In genomic region chr5:121350493-121350892, GRCh38 we compare ENCODE assay signal across 21 cellular contexts.
DNase-seq lines count a peak whose midpoint lies in the region; TF ChIP-seq lines count a peak whose summit lies in the region.
"Had no signal": no experiment of that assay in that cellular context is flagged by ENCODE, and none has a peak within 500 bp of the region (broad histone marks: within the 10 kb centered on the region; RNA-seq: fewer than 3 reads in every experiment).

No MANE protein-coding gene starts in this region.

- H3K27me3 ChIP-seq in adipocyte (replicated peaks; ENCODE audit: control insufficient read depth, insufficient read depth, low read length) = no peaks in the 10 kb centered on the region
- no peaks in the 10 kb centered on the region for H3K27me3 ChIP-seq in effector memory CD4-positive, alpha-beta T cell (replicated peaks; ENCODE audit: control insufficient read depth, insufficient read depth, low read length, poor library complexity, severe bottlenecking)
- H3K27me3 ChIP-seq: gastroesophageal sphincter had no signal

- no peaks in the 10 kb centered on the region for H3K4me1 ChIP-seq in adipocyte (ENCODE audit: control insufficient read depth, insufficient read depth, low read length)
- no peaks in the 10 kb centered on the region for H3K4me1 ChIP-seq in effector memory CD4-positive, alpha-beta T cell (ENCODE audit: control insufficient read depth, insufficient read depth, low read length, poor library complexity, severe bottlenecking)
- H3K4me1 ChIP-seq: gastroesophageal sphincter, prostate gland had no signal

- no peaks in the 10 kb centered on the region for H3K27me3 Mint-ChIP-seq in type B pancreatic cell
- H3K27me3 Mint-ChIP-seq: CD4-positive, alpha-beta memory T cell had no signal

- TF ChIP-seq CTCF in AG09319 (IDR thresholded peaks at IDR 0.05; ENCODE audit: low read depth, low read length) (no peak), type B pancreatic cell (conservative IDR thresholded peaks at IDR 0.05) (no peak)

- no peaks in the 10 kb centered on the region for H3K36me3 Mint-ChIP-seq in type B pancreatic cell
- H3K36me3 Mint-ChIP-seq: CD4-positive, alpha-beta memory T cell; WTC11 had no signal

- no peak overlapping the region for H3K27ac Mint-ChIP-seq in type B pancreatic cell
- H3K27ac Mint-ChIP-seq: CD4-positive, alpha-beta memory T cell; WTC11 had no signal

- H3K9me3 Mint-ChIP-seq in type B pancreatic cell = no peaks in the 10 kb centered on the region
- H3K9me3 Mint-ChIP-seq: neural crest cell, WTC11 had no signal

- H3K4me1 Mint-ChIP-seq in type B pancreatic cell (ENCODE audit: unreplicated experiment) = no peaks in the 10 kb centered on the region
- H3K4me1 Mint-ChIP-seq: CD4-positive, alpha-beta memory T cell; neural crest cell; WTC11 had no signal

- no peak overlapping the region for H3K4me3 ChIP-seq in adipocyte (ENCODE audit: low read length)
- H3K4me3 ChIP-seq in effector memory CD4-positive, alpha-beta T cell (ENCODE audit: insufficient read depth, low read depth, low read length, poor library complexity, severe bottlenecking) = no peak overlapping the region
- H3K4me3 ChIP-seq: gastroesophageal sphincter, prostate gland, smooth muscle cell had no signal

- H3K36me3 ChIP-seq in adipocyte (ENCODE audit: control insufficient read depth, insufficient read depth, low read length, severe bottlenecking) = no peaks in the 10 kb centered on the region
- H3K36me3 ChIP-seq in effector memory CD4-positive, alpha-beta T cell (ENCODE audit: control insufficient read depth, insufficient read depth, low read length) = no peaks in the 10 kb centered on the region
- H3K36me3 ChIP-seq: gastroesophageal sphincter, prostate gland had no signal

- peak; percentile 63 for DNase-seq in AG09319 (ENCODE audit: extremely low read depth, low read depth)
- DNase-seq in HCEC 1CT = peak; percentile 41
- peak; percentile 9 for DNase-seq in adipocyte (ENCODE audit: low read depth)
- peak; percentile 79 for DNase-seq in fibroblast of peridontal ligament (ENCODE audit: extremely low read depth)
- no peak for DNase-seq in COLO829 (ENCODE audit: low spot score)
- no peak for DNase-seq in type B pancreatic cell (ENCODE audit: extremely low spot score, unreplicated experiment)
- no peak for DNase-seq in effector memory CD4-positive, alpha-beta T cell
- DNase-seq in NAMALWA (ENCODE audit: low spot score) = no peak
- DNase-seq: activated CD4-positive, alpha-beta T cell treated with anti-CD3 and anti-CD28 coated beads, Interleukin-2, amount 50 U/mL, for 48 hours; amygdala; CD4-positive, alpha-beta memory T cell; DMS79; left colon; NCI-H1436; NCI-H774; stimulated activated CD4-positive, alpha-beta T cell treated with anti-CD3 and anti-CD28 coated beads, Interleukin-4, amount 100 ng/mL, for 24 hours had no signal

- H3K4me3 Mint-ChIP-seq in type B pancreatic cell = no peak overlapping the region
- H3K4me3 Mint-ChIP-seq: CD4-positive, alpha-beta memory T cell; neural crest cell; WTC11 had no signal

- H3K27ac ChIP-seq in effector memory CD4-positive, alpha-beta T cell (ENCODE audit: insufficient read depth, low read length, poor library complexity, severe bottlenecking) = no peak overlapping the region
- H3K27ac ChIP-seq: gastroesophageal sphincter, prostate gland had no signal

- no peak overlapping the region for H3K9ac ChIP-seq in adipocyte (ENCODE audit: low read length)

- no peaks in the 10 kb centered on the region for H3K9me3 ChIP-seq in adipocyte (ENCODE audit: control insufficient read depth, low read length)
- H3K9me3 ChIP-seq in effector memory CD4-positive, alpha-beta T cell (ENCODE audit: control insufficient read depth, low read length) = no peaks in the 10 kb centered on the region
- H3K9me3 ChIP-seq: gastroesophageal sphincter, prostate gland had no signal

Comparison
In these comparisons a context has a peak if more than half of its experiments do, and no peak if none do; other contexts are left out.
1. DNase-seq: peak in AG09319 (single experiment), HCEC 1CT (single experiment), adipocyte (single experiment) and fibroblast of peridontal ligament (single experiment); none in COLO829 (single experiment), type B pancreatic cell (single experiment), effector memory CD4-positive, alpha-beta T cell (0 of 3) and NAMALWA (single experiment).